ENCODE assay signal across 8 cellular contexts in genomic region chr18:62523631-62524442, GRCh38. TPM values are rescaled to one million over a fixed set of nuclear protein-coding genes. Genes with fewer than 3 reads are reported as not detected.
DNase-seq lines count a peak whose midpoint lies in the region; ATAC-seq and TF ChIP-seq lines count a peak whose summit lies in the region.

No MANE protein-coding gene starts in this region.

- H3K4me3 Mint-ChIP-seq in T-cell: peak overlapping the region; percentile 89 to 92 (median 90)

- no peaks in the 10 kb centered on the region for H3K27me3 Mint-ChIP-seq in T-cell

- H3K27ac Mint-ChIP-seq in T-cell: peak overlapping the region; percentile 93 to 95

- DNase-seq in EL: peak; percentile 52
- peak; percentile 28 for DNase-seq in HT-29 (ENCODE audit: low spot score)
- DNase-seq in T-cell: peak; percentile 14 to 61 (median 43)
- peak; percentile 57 to 77 (median 67) for DNase-seq in adrenal gland
- peak; percentile 71 for DNase-seq in left ventricle myocardium superior
- peak; percentile 42 for DNase-seq in putamen (ENCODE audit: low spot score)
- no peak for DNase-seq in GOT3 (lab: John Stamatoyannopoulos, UW)

- peaks cover 37 to 52% (median 51%) of the 10 kb centered on the region in 3 donors for H3K4me1 Mint-ChIP-seq in T-cell

- no peaks in the 10 kb centered on the region for H3K27me3 ChIP-seq in adrenal gland

- H3K4me1 ChIP-seq in adrenal gland (replicated peaks in 1 of 2): peaks cover 8 to 28% of the 10 kb centered on the region in 2 donors

- H3K36me3 Mint-ChIP-seq in T-cell: peaks cover under 1% of the 10 kb centered on the region

- no peaks in the 10 kb centered on the region for H3K36me3 ChIP-seq in adrenal gland (replicated peaks in 1 of 2)

- TF ChIP-seq CTCF in adrenal gland (IDR thresholded peaks at IDR 0.05): no peak

- H3K27ac ChIP-seq in adrenal gland: peak overlapping the region; percentile 66 to 100 (median 95)

- CTCF ChIA-PET in T-cell (lab: Charles Lee): interaction anchor here in 1 of 2 donors (0.6 to 2.6 kb wide), 2 partner anchors 103 to 198 kb away, joined by 3 to 10 read pairs; no protein-coding TSS in a partner anchor

- intact Hi-C loops in adrenal gland (cut with DNase I) (loop anchor here in 1 of 2 donors (5.0 kb wide), 1 partner anchor 97 kb away; no protein-coding TSS in a partner anchor), left ventricle myocardium superior (cut with micrococcal nuclease) (loop anchor here (5.0 kb wide), 1 partner anchor 97 kb away; no protein-coding TSS in a partner anchor)

- WGBS in adrenal gland, 4 donors: 0 to 1% methylated on average over 78 to 100 of the region's 100 CpGs; no CpG with 5 or more reads in 2 of the 4 donors

- POLR2A ChIA-PET in T-cell (lab: Charles Lee): interaction anchor here in 1 of 2 donors (0.7 kb wide), 1 partner anchor 885 kb away, joined by 3 read pairs; no protein-coding TSS in a partner anchor

- ATAC-seq in T-cell (replicated peaks in 1 of 4) (peak; percentile 6 to 17 (median 10)), left ventricle myocardium superior (no peak), GM21619 (IDR thresholded peaks at IDR 0.05; ENCODE audit: unreplicated experiment) (no peak)

- H3K9me3 ChIP-seq in adrenal gland (replicated peaks in 1 of 3): no peaks in the 10 kb centered on the region

- no peaks in the 10 kb centered on the region for H3K9me3 Mint-ChIP-seq in T-cell

- peak in 1 of 2 donors; percentile 50 for TF ChIP-seq POLR2A in adrenal gland (IDR thresholded peaks at IDR 0.05)

- peak overlapping the region; percentile 13 to 76 (median 73) for H3K4me3 ChIP-seq in adrenal gland

RNA-seq across cellular contexts. Expression of gene ZCCHC2, which starts 1.0 kb away (rescaled TPM):
- total RNA-seq in HT-29 (2014; rRNA removed; shearing (Covaris generic)): 19.7 and 20.3 TPM in 2 replicates
- total RNA-seq in T-cell (10 to 100 TPM; 46.1 to 88.0 (median 52.2) TPM), adrenal gland (10 to 100 TPM; 13.6 to 53.3 (median 20.4) TPM), left ventricle myocardium superior (18.0 TPM)
- polyA plus RNA-seq in adrenal gland: 10 to 100 TPM in 1 of 3 donors, 1 to 10 TPM in 2; 4.7 to 12.5 (median 6.8) TPM

Comparison
In these comparisons a context has a peak if more than half of its experiments do, and no peak if none do; other contexts are left out.
1. ATAC-seq: peak in T-cell (4 of 4); none in left ventricle myocardium superior (single experiment) and GM21619 (single experiment).